Comparison of ENCODE assay signal across 1 cellular context in the genomic region with DNA sequence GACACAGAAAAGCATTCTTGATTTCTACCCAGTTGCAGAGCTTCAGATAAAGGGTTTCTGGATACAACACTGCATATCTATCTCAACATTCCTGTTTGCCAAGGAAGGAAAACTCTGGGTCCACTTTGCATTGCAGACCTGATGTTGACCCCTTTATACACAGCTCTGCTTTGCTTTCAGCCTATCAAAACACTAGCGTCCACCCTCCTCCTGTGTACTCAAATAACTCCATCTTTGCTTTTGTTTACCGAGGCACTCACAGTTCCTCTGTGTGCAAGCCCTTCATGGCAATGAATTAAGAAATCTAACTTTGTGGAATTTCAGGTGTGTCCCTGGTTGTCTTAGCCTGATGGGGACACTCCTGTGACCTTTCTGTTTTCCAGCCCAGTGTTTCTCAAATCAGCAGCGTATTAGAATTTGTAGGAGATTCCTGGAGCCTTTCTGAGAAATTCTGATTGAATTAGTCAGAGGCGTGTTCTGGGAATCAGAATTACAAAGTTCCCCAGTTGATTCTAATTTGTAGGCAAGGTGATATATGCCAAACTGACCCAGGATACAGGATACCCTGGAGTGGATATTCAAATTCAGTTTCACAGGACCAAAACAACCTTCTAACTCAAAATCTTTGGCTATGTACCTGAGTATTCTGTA.
TF ChIP-seq lines count a peak whose summit lies in the region.

No MANE protein-coding gene starts in this region.

TF ChIP-seq in H1, 55 proteins besides CTCF, POLR2A, EP300 and RAD21:
- TF ChIP-seq HDAC6 (IDR thresholded peaks at IDR 0.05; ENCODE audit: low read depth, low read length), result no peak
- no peak for TF ChIP-seq ZNF274 (IDR thresholded peaks at IDR 0.05; ENCODE audit: borderline replicate concordance, extremely low read depth, low read length)
- TF ChIP-seq RXRA (IDR thresholded peaks at IDR 0.05; ENCODE audit: insufficient read depth, low read depth, low read length), result no peak
- no peak for TF ChIP-seq JUN (IDR thresholded peaks at IDR 0.05; ENCODE audit: low read depth, low read length)
- TF ChIP-seq HDAC2 (IDR thresholded peaks at IDR 0.05; ENCODE audit: borderline replicate concordance in 1 of 2, low read depth in 2 of 2, low read length in 2 of 2), result no peak
- no peak for TF ChIP-seq EGR1 (IDR thresholded peaks at IDR 0.05; ENCODE audit: borderline replicate concordance, low read depth, low read length)
- TF ChIP-seq GTF2F1 (IDR thresholded peaks at IDR 0.05; ENCODE audit: borderline replicate concordance, low read depth, low read length), result no peak
- TF ChIP-seq TBP (IDR thresholded peaks at IDR 0.05; ENCODE audit: low read depth, low read length), result no peak
- TF ChIP-seq SP1 (IDR thresholded peaks at IDR 0.05; ENCODE audit: low read depth, low read length), result no peak
- no peak for TF ChIP-seq SP4 (IDR thresholded peaks at IDR 0.05; ENCODE audit: low read length)
- TF ChIP-seq SRF (IDR thresholded peaks at IDR 0.05; ENCODE audit: low read depth, low read length), result no peak
- no peak for TF ChIP-seq POLR2AphosphoS5 (IDR thresholded peaks at IDR 0.05; ENCODE audit: low read depth, low read length)
- no peak for TF ChIP-seq RFX5 (IDR thresholded peaks at IDR 0.05; ENCODE audit: borderline replicate concordance, low read depth, low read length)
- TF ChIP-seq SP2 (IDR thresholded peaks at IDR 0.05; ENCODE audit: low read length), result no peak
- TF ChIP-seq CBX5 (IDR thresholded peaks at IDR 0.05; ENCODE audit: low read depth, low read length), result no peak
- no peak for TF ChIP-seq KDM5A (IDR thresholded peaks at IDR 0.05; ENCODE audit: low read length)
